Comparison of ENCODE assay signal across 13 cellular contexts in the genomic region with DNA sequence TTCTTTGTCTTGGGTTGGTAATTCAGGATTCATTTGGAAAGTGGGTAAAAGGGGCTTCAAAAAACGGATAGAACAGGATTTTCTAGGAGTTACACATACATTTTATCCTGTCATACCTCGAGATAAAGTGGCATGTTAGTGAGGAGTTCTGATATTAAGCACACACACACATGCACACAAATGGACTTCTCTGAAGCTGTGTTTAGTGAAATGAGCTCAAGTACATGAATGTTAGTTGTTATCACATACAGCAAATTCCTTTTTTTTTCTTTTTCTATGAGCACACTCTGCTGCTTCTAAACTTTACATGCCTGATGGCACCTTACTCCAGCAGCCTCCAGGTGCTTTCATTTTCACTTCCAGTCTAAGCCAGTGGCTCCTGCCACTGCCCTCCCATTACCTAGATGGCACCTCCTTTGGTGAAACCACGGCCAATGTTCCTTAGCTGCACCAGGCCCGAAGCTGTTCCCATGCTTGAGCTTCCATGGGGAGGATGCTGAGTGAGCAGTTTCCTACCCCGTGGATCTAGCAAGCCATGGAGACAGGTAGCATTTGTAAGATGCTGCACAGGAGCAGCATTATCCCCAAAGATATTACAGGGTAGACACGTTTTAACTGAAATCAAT. TPM values are rescaled to one million over a fixed set of nuclear protein-coding genes. Genes with fewer than 3 reads are reported as not detected.
A peak's percentile ranks its signal among the peaks of the same experiment; 100 is the strongest.
DNase-seq lines count a peak whose midpoint lies in the region; ATAC-seq and TF ChIP-seq lines count a peak whose summit lies in the region.
"Had no signal": no experiment of that assay in that cellular context is flagged by ENCODE, and none has a peak within 500 bp of the region (broad histone marks: within the 10 kb centered on the region; RNA-seq: fewer than 3 reads in every experiment).

No MANE protein-coding gene starts in this region.

- no peak for DNase-seq in CD4-positive, alpha-beta T cell
- DNase-seq in GM23248: no peak
- DNase-seq in activated naive CD4-positive, alpha-beta T cell treated with anti-CD3 and anti-CD28 coated beads, Interleukin-2, amount 50 U/mL, for 72 hours (ENCODE audit: low spot score in 2 of 2): no peak
- peak in 1 of 9 donors; percentile 22 for DNase-seq in naive thymus-derived CD4-positive, alpha-beta T cell
- DNase-seq in NOMO-1 treated with dmso at 0.1 percent for 144 hours (lab: John Stamatoyannopoulos, UW; ENCODE audit: unreplicated experiment): no peak
- no peak for DNase-seq in HT-29 (ENCODE audit: low spot score)
- no peak for DNase-seq in OCI-M2 (lab: John Stamatoyannopoulos, UW; ENCODE audit: unreplicated experiment)
- DNase-seq: central memory CD4-positive, alpha-beta T cell; stimulated activated CD4-positive, alpha-beta T cell treated with anti-CD3 and anti-CD28 coated beads, Interleukin-12 subunit alpha, Interleukin-12 subunit beta, amount 100 ng/mL, for 4 hours; T-helper 9 cell had no signal

- H3K9me2 ChIP-seq in GM23248 (ENCODE audit: insufficient read depth): no peaks in the 10 kb centered on the region

- H3K27me3 ChIP-seq in CD4-positive, alpha-beta T cell (ENCODE audit: control insufficient read depth, insufficient read depth, low read length): no peaks in the 10 kb centered on the region
- no peaks in the 10 kb centered on the region for H3K27me3 ChIP-seq in GM23248 (replicated peaks; ENCODE audit: insufficient read depth)
- H3K27me3 ChIP-seq in naive thymus-derived CD4-positive, alpha-beta T cell (ENCODE audit: control insufficient read depth in 2 of 2, insufficient read depth in 2 of 2, low read length in 2 of 2): no peaks in the 10 kb centered on the region

- H2AFZ ChIP-seq in GM23248: no peak overlapping the region

- peaks cover 96% of the 10 kb centered on the region for H3F3A ChIP-seq in GM23248 (ENCODE audit: insufficient read depth)

- intact Hi-C loops in CD4-positive, alpha-beta T cell (cut with DNase I, micrococcal nuclease): no loop called here
- intact Hi-C loops in naive thymus-derived CD4-positive, alpha-beta T cell (cut with micrococcal nuclease): loop anchor here in 1 of 2 donors (2.0 kb wide), 1 partner anchor 183 kb away; no protein-coding TSS in a partner anchor

- H3K4me2 ChIP-seq in GM23248 (ENCODE audit: unreplicated experiment): no peak overlapping the region

- 78 to 79% methylated on average over 6 of the region's 6 CpGs for WGBS in GM23248 (ENCODE audit: low coverage in 1 of 2, low lambda C conversion rate in 2 of 2, missing lambda C conversion rate in 2 of 2), 2 experiments

- peaks cover 15% of the 10 kb centered on the region; the same call in 1 of the 2 replicates for H3K4me1 ChIP-seq in GM23248 (ENCODE audit: insufficient read depth)
- H3K4me1 ChIP-seq in naive thymus-derived CD4-positive, alpha-beta T cell (ENCODE audit: control insufficient read depth in 2 of 2, insufficient read depth in 2 of 2, low read length in 2 of 2): no peaks in the 10 kb centered on the region

- TF ChIP-seq CTCF in CD4-positive, alpha-beta T cell (IDR thresholded peaks at IDR 0.05): no peak

- H3K27ac ChIP-seq in CD4-positive, alpha-beta T cell (ENCODE audit: low read depth, low read length): no peak overlapping the region
- H3K27ac ChIP-seq in GM23248: peak overlapping the region; percentile 18; the same call in 1 of the 2 replicates
- H3K27ac ChIP-seq in naive thymus-derived CD4-positive, alpha-beta T cell (ENCODE audit: low read depth, low read length): peak overlapping the region; percentile 23
- H3K27ac ChIP-seq: C4-2B had no signal

- H3K27me3 Mint-ChIP-seq in CD4-positive, alpha-beta T cell: no peaks in the 10 kb centered on the region
- no peaks in the 10 kb centered on the region for H3K27me3 Mint-ChIP-seq in naive thymus-derived CD4-positive, alpha-beta T cell

- H3K4me3 Mint-ChIP-seq in CD4-positive, alpha-beta T cell: no peak overlapping the region
- peak overlapping the region in 2 of 10 donors; percentile 22 to 26 for H3K4me3 Mint-ChIP-seq in naive thymus-derived CD4-positive, alpha-beta T cell
- H3K4me3 Mint-ChIP-seq: neural crest cell had no signal

- no peak overlapping the region for H3K9ac ChIP-seq in GM23248

- no peaks in the 10 kb centered on the region for H3K9me3 ChIP-seq in CD4-positive, alpha-beta T cell (ENCODE audit: control insufficient read depth, low read length)
- no peaks in the 10 kb centered on the region for H3K9me3 ChIP-seq in GM23248 (ENCODE audit: low read depth)
- no peaks in the 10 kb centered on the region for H3K9me3 ChIP-seq in naive thymus-derived CD4-positive, alpha-beta T cell (ENCODE audit: control insufficient read depth in 2 of 3, low read length in 3 of 3)

- CTCF ChIA-PET in CD4-positive, alpha-beta T cell (lab: Charles Lee): no interaction called here
- CTCF ChIA-PET in naive thymus-derived CD4-positive, alpha-beta T cell (lab: Charles Lee): interaction anchor here (1.0 to 1.4 kb wide), 2 partner anchors 65 to 114 kb away, joined by 3 read pairs; no protein-coding TSS in a partner anchor

- H3K27ac Mint-ChIP-seq in CD4-positive, alpha-beta T cell: peak overlapping the region; percentile 82
- H3K27ac Mint-ChIP-seq in activated naive CD4-positive, alpha-beta T cell treated with anti-CD3 and anti-CD28 coated beads, Interleukin-2, amount 50 U/mL, for 72 hours: peak overlapping the region; percentile 31 to 72
- peak overlapping the region; percentile 47 to 91 (median 82) for H3K27ac Mint-ChIP-seq in naive thymus-derived CD4-positive, alpha-beta T cell

- H3K36me3 ChIP-seq in GM23248 (ENCODE audit: low read depth): peaks cover 75% of the 10 kb centered on the region
- H3K36me3 ChIP-seq in naive thymus-derived CD4-positive, alpha-beta T cell (ENCODE audit: control insufficient read depth in 2 of 3, insufficient read depth in 3 of 3, low read length in 3 of 3): peaks cover 19 to 56% (median 20%) of the 10 kb centered on the region in 3 experiments

- peaks cover 42% of the 10 kb centered on the region for H3K4me1 Mint-ChIP-seq in CD4-positive, alpha-beta T cell (ENCODE audit: low read depth)
- peaks cover 12 to 67% (median 37%) of the 10 kb centered on the region in 7 donors for H3K4me1 Mint-ChIP-seq in naive thymus-derived CD4-positive, alpha-beta T cell
- H3K4me1 Mint-ChIP-seq: neural crest cell had no signal

- H3K36me3 Mint-ChIP-seq in CD4-positive, alpha-beta T cell (ENCODE audit: low read depth): peaks cover 94% of the 10 kb centered on the region
- H3K36me3 Mint-ChIP-seq in activated naive CD4-positive, alpha-beta T cell treated with anti-CD3 and anti-CD28 coated beads, Interleukin-2, amount 50 U/mL, for 72 hours: peaks cover 12 to 51% of the 10 kb centered on the region in 2 donors
- peaks cover 16 to 58% (median 31%) of the 10 kb centered on the region in 5 donors for H3K36me3 Mint-ChIP-seq in naive thymus-derived CD4-positive, alpha-beta T cell

- H4K20me1 ChIP-seq in GM23248 (ENCODE audit: insufficient read depth): 0 out of 2 replicates have a peak, but pooled peaks cover 4% of the 10 kb centered on the region

- no peaks in the 10 kb centered on the region for H3K9me3 Mint-ChIP-seq in CD4-positive, alpha-beta T cell
- no peaks in the 10 kb centered on the region for H3K9me3 Mint-ChIP-seq in activated naive CD4-positive, alpha-beta T cell treated with anti-CD3 and anti-CD28 coated beads, Interleukin-2, amount 50 U/mL, for 72 hours
- H3K9me3 Mint-ChIP-seq in naive thymus-derived CD4-positive, alpha-beta T cell: no peaks in the 10 kb centered on the region
- H3K9me3 Mint-ChIP-seq: neural crest cell had no signal

- in situ Hi-C loops in GM23248 (cut with MboI): no loop called here

- POLR2A ChIA-PET in CD4-positive, alpha-beta T cell (lab: Charles Lee): interaction anchor here (1.0 to 2.3 kb wide), 2 partner anchors 16 to 26 kb away, joined by 3 to 9 read pairs; no protein-coding TSS in a partner anchor
- POLR2A ChIA-PET in naive thymus-derived CD4-positive, alpha-beta T cell (lab: Charles Lee): no interaction called here

- no peak overlapping the region for H3K4me3 ChIP-seq in GM23248
- no peak overlapping the region for H3K4me3 ChIP-seq in naive thymus-derived CD4-positive, alpha-beta T cell (ENCODE audit: low read length)

- ATAC-seq in CD4-positive, alpha-beta T cell (ENCODE audit: poor library complexity): peak; percentile 39
- peak in 1 of 2 donors; percentile 21 for ATAC-seq in activated naive CD4-positive, alpha-beta T cell treated with anti-CD3 and anti-CD28 coated beads, Interleukin-2, amount 50 U/mL, for 72 hours
- peak; percentile 52 for ATAC-seq in naive thymus-derived CD4-positive, alpha-beta T cell
- ATAC-seq in GM18519 (IDR thresholded peaks at IDR 0.05; ENCODE audit: low FRiP score, unreplicated experiment): no peak

- H3K79me2 ChIP-seq in GM23248 (ENCODE audit: insufficient read depth): no peaks in the 10 kb centered on the region

RNA-seq across cellular contexts. Expression of gene STAT1, which starts 49.7 kb away (rescaled TPM):
- 10 to 100 TPM; 56.6 to 57.8 TPM for total RNA-seq in CD4-positive, alpha-beta T cell
- total RNA-seq in GM23248 (2014; rRNA removed; shearing (Covaris generic)): 227 and 232 TPM in 2 replicates
- polyA plus RNA-seq in GM23248 (2016; fragmentation: Nextera tagmentation; extraction: Ambion mirVana): 237 and 238 TPM in 2 replicates
- 100 to 1,000 TPM; 230 to 510 TPM for total RNA-seq in activated naive CD4-positive, alpha-beta T cell treated with anti-CD3 and anti-CD28 coated beads, Interleukin-2, amount 50 U/mL, for 72 hours
- 1,000 to 10,000 TPM in 1 of 5 experiments, 10 to 100 TPM in 4; 74.1 to 1,177 (median 89.6) TPM for total RNA-seq in naive thymus-derived CD4-positive, alpha-beta T cell
- 100 to 1,000 TPM; 221 to 244 TPM for polyA plus RNA-seq in naive thymus-derived CD4-positive, alpha-beta T cell
- total RNA-seq in HT-29 (2014; rRNA removed; shearing (Covaris generic)): 44.0 and 52.8 TPM in 2 replicates
